ENCODE assay signal across 15 cellular contexts in the genomic region with DNA sequence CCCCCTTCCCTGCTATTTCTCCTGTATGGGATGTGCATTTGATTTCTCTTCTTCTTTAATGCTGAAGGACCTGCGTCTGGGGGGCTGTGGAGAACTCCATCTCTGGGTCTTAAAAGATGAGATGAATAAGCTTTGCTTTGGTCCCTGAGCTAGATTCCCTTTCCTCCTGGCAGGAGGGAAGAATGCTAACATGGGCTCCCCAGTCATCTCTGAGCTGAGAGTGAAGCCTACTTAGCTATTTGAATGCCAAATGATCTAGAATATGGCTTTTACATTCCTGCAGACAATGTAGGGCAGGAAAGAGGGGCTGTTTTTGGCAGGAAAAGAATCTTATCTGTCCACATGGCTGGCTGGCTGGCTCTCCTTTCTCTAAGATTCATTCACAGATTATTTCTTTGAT.
"Had no signal": no experiment of that assay in that cellular context is flagged by ENCODE, and none has a peak within 500 bp of the region (broad histone marks: within the 10 kb centered on the region; RNA-seq: fewer than 3 reads in every experiment).

No MANE protein-coding gene starts in this region.

- H3K27ac Mint-ChIP-seq: activated naive CD8-positive, alpha-beta T cell; activated T-cell treated with anti-CD3 and anti-CD28 coated beads, Interleukin-2, amount 50 U/mL, for 24 hours; stimulated activated memory B cell treated with anti-CD40 and anti-IgM and Interleukin-4, amounts not matched to agents 10 μg/mL and 1 μg/mL and 100 μg/mL, for 72 hours had no signal

- H3K4me1 ChIP-seq: uterus had no signal

- ATAC-seq: stimulated activated memory B cell treated with anti-CD40 and anti-IgM and Interleukin-4, amounts not matched to agents 10 μg/mL and 1 μg/mL and 100 μg/mL, for 72 hours had no signal

- H3K9me3 Mint-ChIP-seq: activated T-cell treated with anti-CD3 and anti-CD28 coated beads, Interleukin-2, amount 50 U/mL, for 24 hours; memory B cell; stimulated activated memory B cell treated with anti-CD40 and anti-IgM and Interleukin-4, amounts not matched to agents 10 μg/mL and 1 μg/mL and 100 μg/mL, for 72 hours had no signal

- H3K27ac ChIP-seq: heart right ventricle, left ventricle myocardium inferior, right atrium auricular region, tibial artery, uterus had no signal

- H3K27me3 Mint-ChIP-seq: activated naive CD8-positive, alpha-beta T cell; activated T-cell treated with anti-CD3 and anti-CD28 coated beads, Interleukin-2, amount 50 U/mL, for 24 hours; memory B cell; stimulated activated memory B cell treated with anti-CD40 and anti-IgM and Interleukin-4, amounts not matched to agents 10 μg/mL and 1 μg/mL and 100 μg/mL, for 72 hours had no signal

- H3K4me1 Mint-ChIP-seq: memory B cell had no signal

- DNase-seq: activated CD4-positive, CD25-positive, alpha-beta regulatory T cell; activated effector memory CD4-positive, alpha-beta T cell treated with Interleukin-2 at 50 U/mL for 16 hours; activated T-cell treated with anti-CD3 and anti-CD28 coated beads, Interleukin-2, amount 50 U/mL, for 24 hours; foreskin melanocyte; kidney; small intestine; T-helper 2 cell; tibial artery; uterus had no signal

- H3K9me3 ChIP-seq: heart right ventricle, left ventricle myocardium inferior, right atrium auricular region, tibial artery, uterus had no signal

- H3K27me3 ChIP-seq: heart right ventricle, right atrium auricular region, tibial artery, uterus had no signal

- H3K4me3 Mint-ChIP-seq: activated naive CD8-positive, alpha-beta T cell; activated T-cell treated with anti-CD3 and anti-CD28 coated beads, Interleukin-2, amount 50 U/mL, for 24 hours; memory B cell; stimulated activated memory B cell treated with anti-CD40 and anti-IgM and Interleukin-4, amounts not matched to agents 10 μg/mL and 1 μg/mL and 100 μg/mL, for 72 hours had no signal

- H3K4me3 ChIP-seq: heart right ventricle, left ventricle myocardium inferior, right atrium auricular region, tibial artery, uterus had no signal

- H3K36me3 ChIP-seq: uterus had no signal
